Comparison of ENCODE assay signal across 1 cellular context in the genomic region with DNA sequence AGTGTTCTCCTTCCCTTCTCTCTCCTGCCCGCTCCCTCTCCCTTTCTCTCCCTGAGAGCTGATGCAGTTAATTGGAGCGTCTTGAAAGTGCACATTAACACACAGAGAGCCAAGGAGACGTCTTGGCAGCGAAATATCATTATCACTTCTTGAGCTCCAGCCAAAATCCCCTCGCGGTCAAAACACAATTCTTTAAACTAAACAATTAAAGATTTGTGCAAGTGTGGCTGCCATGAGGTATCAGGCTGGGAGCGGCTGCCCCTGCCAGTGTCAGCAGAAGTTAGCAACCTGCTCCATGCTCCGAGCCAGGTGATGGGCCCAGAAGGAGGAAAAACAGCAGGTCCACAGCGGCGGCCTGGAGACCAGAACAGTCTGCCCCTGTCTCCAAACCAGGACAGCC.
TF ChIP-seq lines count a peak whose summit lies in the region.

No MANE protein-coding gene starts in this region.

TF ChIP-seq in GM23338, 12 proteins besides CTCF, POLR2A, EP300 and RAD21 (continued from another document):
- TF ChIP-seq, protein P1, sequence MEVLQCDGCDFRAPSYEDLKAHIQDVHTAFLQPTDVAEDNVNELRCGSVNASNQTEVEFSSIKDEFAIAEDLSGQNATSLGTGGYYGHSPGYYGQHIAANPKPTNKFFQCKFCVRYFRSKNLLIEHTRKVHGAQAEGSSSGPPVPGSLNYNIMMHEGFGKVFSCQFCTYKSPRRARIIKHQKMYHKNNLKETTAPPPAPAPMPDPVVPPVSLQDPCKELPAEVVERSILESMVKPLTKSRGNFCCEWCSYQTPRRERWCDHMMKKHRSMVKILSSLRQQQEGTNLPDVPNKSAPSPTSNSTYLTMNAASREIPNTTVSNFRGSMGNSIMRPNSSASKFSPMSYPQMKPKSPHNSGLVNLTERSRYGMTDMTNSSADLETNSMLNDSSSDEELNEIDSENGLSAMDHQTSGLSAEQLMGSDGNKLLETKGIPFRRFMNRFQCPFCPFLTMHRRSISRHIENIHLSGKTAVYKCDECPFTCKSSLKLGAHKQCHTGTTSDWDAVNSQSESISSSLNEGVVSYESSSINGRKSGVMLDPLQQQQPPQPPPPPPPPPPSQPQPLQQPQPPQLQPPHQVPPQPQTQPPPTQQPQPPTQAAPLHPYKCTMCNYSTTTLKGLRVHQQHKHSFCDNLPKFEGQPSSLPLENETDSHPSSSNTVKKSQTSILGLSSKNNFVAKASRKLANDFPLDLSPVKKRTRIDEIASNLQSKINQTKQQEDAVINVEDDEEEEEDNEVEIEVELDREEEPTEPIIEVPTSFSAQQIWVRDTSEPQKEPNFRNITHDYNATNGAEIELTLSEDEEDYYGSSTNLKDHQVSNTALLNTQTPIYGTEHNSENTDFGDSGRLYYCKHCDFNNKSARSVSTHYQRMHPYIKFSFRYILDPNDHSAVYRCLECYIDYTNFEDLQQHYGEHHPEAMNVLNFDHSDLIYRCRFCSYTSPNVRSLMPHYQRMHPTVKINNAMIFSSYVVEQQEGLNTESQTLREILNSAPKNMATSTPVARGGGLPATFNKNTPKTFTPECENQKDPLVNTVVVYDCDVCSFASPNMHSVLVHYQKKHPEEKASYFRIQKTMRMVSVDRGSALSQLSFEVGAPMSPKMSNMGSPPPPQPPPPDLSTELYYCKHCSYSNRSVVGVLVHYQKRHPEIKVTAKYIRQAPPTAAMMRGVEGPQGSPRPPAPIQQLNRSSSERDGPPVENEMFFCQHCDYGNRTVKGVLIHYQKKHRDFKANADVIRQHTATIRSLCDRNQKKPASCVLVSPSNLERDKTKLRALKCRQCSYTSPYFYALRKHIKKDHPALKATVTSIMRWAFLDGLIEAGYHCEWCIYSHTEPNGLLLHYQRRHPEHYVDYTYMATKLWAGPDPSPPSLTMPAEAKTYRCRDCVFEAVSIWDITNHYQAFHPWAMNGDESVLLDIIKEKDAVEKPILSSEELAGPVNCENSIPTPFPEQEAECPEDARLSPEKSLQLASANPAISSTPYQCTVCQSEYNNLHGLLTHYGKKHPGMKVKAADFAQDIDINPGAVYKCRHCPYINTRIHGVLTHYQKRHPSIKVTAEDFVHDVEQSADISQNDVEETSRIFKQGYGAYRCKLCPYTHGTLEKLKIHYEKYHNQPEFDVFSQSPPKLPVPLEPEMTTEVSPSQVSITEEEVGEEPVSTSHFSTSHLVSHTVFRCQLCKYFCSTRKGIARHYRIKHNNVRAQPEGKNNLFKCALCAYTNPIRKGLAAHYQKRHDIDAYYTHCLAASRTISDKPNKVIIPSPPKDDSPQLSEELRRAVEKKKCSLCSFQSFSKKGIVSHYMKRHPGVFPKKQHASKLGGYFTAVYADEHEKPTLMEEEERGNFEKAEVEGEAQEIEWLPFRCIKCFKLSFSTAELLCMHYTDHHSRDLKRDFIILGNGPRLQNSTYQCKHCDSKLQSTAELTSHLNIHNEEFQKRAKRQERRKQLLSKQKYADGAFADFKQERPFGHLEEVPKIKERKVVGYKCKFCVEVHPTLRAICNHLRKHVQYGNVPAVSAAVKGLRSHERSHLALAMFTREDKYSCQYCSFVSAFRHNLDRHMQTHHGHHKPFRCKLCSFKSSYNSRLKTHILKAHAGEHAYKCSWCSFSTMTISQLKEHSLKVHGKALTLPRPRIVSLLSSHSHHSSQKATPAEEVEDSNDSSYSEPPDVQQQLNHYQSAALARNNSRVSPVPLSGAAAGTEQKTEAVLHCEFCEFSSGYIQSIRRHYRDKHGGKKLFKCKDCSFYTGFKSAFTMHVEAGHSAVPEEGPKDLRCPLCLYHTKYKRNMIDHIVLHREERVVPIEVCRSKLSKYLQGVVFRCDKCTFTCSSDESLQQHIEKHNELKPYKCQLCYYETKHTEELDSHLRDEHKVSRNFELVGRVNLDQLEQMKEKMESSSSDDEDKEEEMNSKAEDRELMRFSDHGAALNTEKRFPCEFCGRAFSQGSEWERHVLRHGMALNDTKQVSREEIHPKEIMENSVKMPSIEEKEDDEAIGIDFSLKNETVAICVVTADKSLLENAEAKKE (CRISPR knock-in tag; IDR thresholded peaks at IDR 0.05), result no peak
- TF ChIP-seq EZH2phosphoT487 (IDR thresholded peaks at IDR 0.05; ENCODE audit: unreplicated experiment) (no peak), JUNB (IDR thresholded peaks at IDR 0.05; ENCODE audit: unreplicated experiment) (no peak), ZNF331 (CRISPR knock-in tag; IDR thresholded peaks at IDR 0.05; ENCODE audit: low read depth) (no peak), EZH2 (IDR thresholded peaks at IDR 0.05; ENCODE audit: low read depth, unreplicated experiment) (no peak), CREB1 (CRISPR knock-in tag; IDR thresholded peaks at IDR 0.05; ENCODE audit: low read depth) (no peak), ZNF114 (CRISPR knock-in tag; IDR thresholded peaks at IDR 0.05) (no peak)
